Comparison of ENCODE assay signal across 21 cellular contexts in genomic region chr17:71522383-71522782, GRCh38.
"Had no signal": no experiment of that assay in that cellular context is flagged by ENCODE, and none has a peak within 500 bp of the region (broad histone marks: within the 10 kb centered on the region; RNA-seq: fewer than 3 reads in every experiment).

No MANE protein-coding gene starts in this region.

- H3K36me3 ChIP-seq: prostate gland, right lobe of liver, spleen, tibial nerve had no signal

- H3K27ac Mint-ChIP-seq: activated CD4-positive, alpha-beta memory T cell treated with anti-CD3 and anti-CD28 coated beads for 36 hours; activated naive CD8-positive, alpha-beta T cell treated with anti-CD3 and anti-CD28 coated beads, Interleukin-2, amount 10 ng/mL, durations not matched to agents 7 days and 5 days; naive thymus-derived CD4-positive, alpha-beta T cell; stimulated activated memory B cell treated with anti-CD40 and anti-IgM and Interleukin-4, amounts not matched to agents 10 μg/mL and 1 μg/mL and 100 μg/mL, for 72 hours; T-helper 2 cell treated with Interferon-gamma antibody and Interleukin-4, amounts not matched to agents 5 μg/mL and 100 μg/mL, for 36 hours had no signal

- H3K4me1 ChIP-seq: prostate gland, right lobe of liver, spleen, tibial nerve had no signal

- DNase-seq: activated CD4-positive, alpha-beta memory T cell treated with anti-CD3 and anti-CD28 coated beads for 36 hours; activated CD4-positive, alpha-beta T cell treated with anti-CD3 and anti-CD28 coated beads for 1 hour; activated gamma-delta T cell; activated naive CD8-positive, alpha-beta T cell treated with anti-CD3 and anti-CD28 coated beads, Interleukin-2, amount 10 ng/mL, durations not matched to agents 7 days and 5 days; activated T-cell treated with anti-CD3 and anti-CD28 coated beads, Interleukin-2, amount 50 U/mL, for 48 hours; aorta; cortex of kidney; effector memory CD4-positive, alpha-beta T cell; hypothalamus; left cardiac atrium; naive thymus-derived CD4-positive, alpha-beta T cell; nucleus accumbens; right lobe of liver; spleen; stimulated activated CD4-positive, alpha-beta T cell treated with anti-CD3 and anti-CD28 coated beads, Interleukin-1b, Interleukin-23, amount 100 ng/mL, for 48 hours had no signal

- H3K4me3 Mint-ChIP-seq: activated CD4-positive, alpha-beta memory T cell treated with anti-CD3 and anti-CD28 coated beads for 36 hours; activated naive CD8-positive, alpha-beta T cell treated with anti-CD3 and anti-CD28 coated beads, Interleukin-2, amount 10 ng/mL, durations not matched to agents 7 days and 5 days; naive thymus-derived CD4-positive, alpha-beta T cell; stimulated activated memory B cell treated with anti-CD40 and anti-IgM and Interleukin-4, amounts not matched to agents 10 μg/mL and 1 μg/mL and 100 μg/mL, for 72 hours; T-helper 2 cell treated with Interferon-gamma antibody and Interleukin-4, amounts not matched to agents 5 μg/mL and 100 μg/mL, for 36 hours had no signal

- H3K27ac ChIP-seq: epithelial cell of prostate, prostate gland, right lobe of liver, spleen, tibial nerve had no signal

- H3K36me3 Mint-ChIP-seq: activated CD4-positive, alpha-beta memory T cell treated with anti-CD3 and anti-CD28 coated beads for 36 hours; activated naive CD8-positive, alpha-beta T cell treated with anti-CD3 and anti-CD28 coated beads, Interleukin-2, amount 10 ng/mL, durations not matched to agents 7 days and 5 days; stimulated activated memory B cell treated with anti-CD40 and anti-IgM and Interleukin-4, amounts not matched to agents 10 μg/mL and 1 μg/mL and 100 μg/mL, for 72 hours had no signal

- H3K4me1 Mint-ChIP-seq: activated naive CD8-positive, alpha-beta T cell treated with anti-CD3 and anti-CD28 coated beads, Interleukin-2, amount 10 ng/mL, durations not matched to agents 7 days and 5 days; naive thymus-derived CD4-positive, alpha-beta T cell; stimulated activated memory B cell treated with anti-CD40 and anti-IgM and Interleukin-4, amounts not matched to agents 10 μg/mL and 1 μg/mL and 100 μg/mL, for 72 hours had no signal

- H3K27me3 Mint-ChIP-seq: activated CD4-positive, alpha-beta memory T cell treated with anti-CD3 and anti-CD28 coated beads for 36 hours; activated naive CD8-positive, alpha-beta T cell treated with anti-CD3 and anti-CD28 coated beads, Interleukin-2, amount 10 ng/mL, durations not matched to agents 7 days and 5 days; naive thymus-derived CD4-positive, alpha-beta T cell; stimulated activated memory B cell treated with anti-CD40 and anti-IgM and Interleukin-4, amounts not matched to agents 10 μg/mL and 1 μg/mL and 100 μg/mL, for 72 hours had no signal

- H3K9me3 ChIP-seq: prostate gland, right lobe of liver, tibial nerve had no signal

- H3K4me3 ChIP-seq: lung, prostate gland, right lobe of liver, spleen, tibial nerve had no signal

- H3K27me3 ChIP-seq: right lobe of liver, spleen, tibial nerve had no signal
